In the genomic region with DNA sequence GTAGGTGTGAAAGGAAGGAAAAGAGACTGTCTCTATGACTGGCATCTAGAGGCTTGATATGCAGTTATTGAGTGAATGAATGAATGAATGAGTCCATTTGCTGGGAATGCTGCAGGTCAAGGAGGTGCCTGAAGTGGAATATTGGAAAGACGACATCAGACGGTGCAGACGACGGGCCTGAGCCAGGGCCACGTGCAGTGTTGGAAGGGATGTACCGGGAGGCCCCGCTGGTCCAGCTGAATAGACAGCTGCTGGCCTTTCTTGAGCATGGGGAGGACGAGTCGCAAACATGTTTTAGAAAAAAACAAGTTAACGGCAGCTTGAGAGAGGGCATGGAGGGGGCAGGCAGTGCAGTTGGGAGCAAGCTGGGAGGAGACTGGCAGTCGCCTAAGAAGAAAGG, we compare ENCODE assay signal across 28 cellular contexts.
"Had no signal": no experiment of that assay in that cellular context is flagged by ENCODE, and none has a peak within 500 bp of the region (broad histone marks: within the 10 kb centered on the region; RNA-seq: fewer than 3 reads in every experiment).

No MANE protein-coding gene starts in this region.

- H3K36me3 ChIP-seq: stomach, suprapubic skin, thoracic aorta, thyroid gland, tibial artery, tibial nerve, transverse colon, upper lobe of left lung, upper lobe of right lung, uterus, vagina had no signal

- H3K27ac Mint-ChIP-seq: stimulated activated effector memory CD8-positive, alpha-beta T cell treated with anti-CD3 and anti-CD28 coated beads, Interleukin-12 subunit alpha, Interleukin-12 subunit beta, amount 100 ng/mL, for 72 hours; stimulated activated memory B cell treated with anti-CD40 and anti-IgM and Interleukin-4, amounts not matched to agents 10 μg/mL and 1 μg/mL and 100 μg/mL, for 72 hours; stimulated activated naive B cell treated with anti-CD40 and anti-IgM and Interleukin-4, amounts not matched to agents 10 μg/mL and 1 μg/mL and 100 μg/mL, for 72 hours; stimulated activated naive CD8-positive, alpha-beta T cell treated with anti-CD3 and anti-CD28 coated beads, Interleukin-15, amount 100 ng/mL, for 72 hours; stimulated activated naive CD8-positive, alpha-beta T cell treated with anti-CD3 and anti-CD28 coated beads, Interleukin-15, Interleukin-2, amounts not matched to agents 100 ng/mL and 50 ng/mL, for 24 hours; type B pancreatic cell had no signal

- ATAC-seq: stimulated activated effector memory CD8-positive, alpha-beta T cell treated with anti-CD3 and anti-CD28 coated beads, Interleukin-12 subunit alpha, Interleukin-12 subunit beta, amount 100 ng/mL, for 72 hours; stimulated activated memory B cell treated with anti-CD40 and anti-IgM and Interleukin-4, amounts not matched to agents 10 μg/mL and 1 μg/mL and 100 μg/mL, for 72 hours; stimulated activated naive B cell treated with anti-CD40 and anti-IgM and Interleukin-4, amounts not matched to agents 10 μg/mL and 1 μg/mL and 100 μg/mL, for 72 hours; stimulated activated naive CD8-positive, alpha-beta T cell treated with anti-CD3 and anti-CD28 coated beads, Interleukin-15, amount 100 ng/mL, for 72 hours; stimulated activated naive CD8-positive, alpha-beta T cell treated with anti-CD3 and anti-CD28 coated beads, Interleukin-15, Interleukin-2, amounts not matched to agents 100 U/mL and 50 U/mL, for 24 hours; upper lobe of right lung had no signal

- DNase-seq: stimulated activated CD4-positive, alpha-beta T cell treated with anti-CD3 and anti-CD28 coated beads, Interleukin-2, amount 100 ng/mL, for 48 hours; stimulated activated CD4-positive, alpha-beta T cell treated with anti-CD3 and anti-CD28 coated beads, Interleukin-4, amount 100 ng/mL, for 1 hour; stimulated activated CD4-positive, alpha-beta T cell treated with anti-CD3 and anti-CD28 coated beads, Interleukin-4, amount 100 ng/mL, for 24 hours; stimulated activated CD4-positive, alpha-beta T cell treated with anti-CD3 and anti-CD28 coated beads, Interleukin-4, amount 100 ng/mL, for 4 hours; stimulated activated CD8-positive, alpha-beta memory T cell treated with anti-CD3 and anti-CD28 coated beads, Interleukin-4, amount 100 ng/mL, for 48 hours; stimulated activated naive B cell treated with anti-CD40 and anti-IgM and Interleukin-4, amounts not matched to agents 10 μg/mL and 1 μg/mL and 100 μg/mL, for 72 hours; stimulated activated naive CD4-positive, alpha-beta T cell; stimulated activated naive CD4-positive, alpha-beta T cell treated with Interleukin-2 at 50 U/mL for 16 hours; stimulated activated naive CD8-positive, alpha-beta T cell treated with anti-CD3 and anti-CD28 coated beads, Interleukin-15, amount 100 ng/mL, for 72 hours; stimulated activated naive CD8-positive, alpha-beta T cell treated with anti-CD3 and anti-CD28 coated beads, Interleukin-15, Interleukin-2, amounts not matched to agents 100 U/mL and 50 U/mL, for 24 hours; stomach; substantia nigra; testis; thyroid gland; tibial artery; transverse colon; trophoblast cell; upper lobe of right lung; uterus had no signal

- H3K4me1 Mint-ChIP-seq: stimulated activated effector memory CD8-positive, alpha-beta T cell treated with anti-CD3 and anti-CD28 coated beads, Interleukin-12 subunit alpha, Interleukin-12 subunit beta, amount 100 ng/mL, for 72 hours; stimulated activated memory B cell treated with anti-CD40 and anti-IgM and Interleukin-4, amounts not matched to agents 10 μg/mL and 1 μg/mL and 100 μg/mL, for 72 hours; stimulated activated naive B cell treated with anti-CD40 and anti-IgM and Interleukin-4, amounts not matched to agents 10 μg/mL and 1 μg/mL and 100 μg/mL, for 72 hours; stimulated activated naive CD8-positive, alpha-beta T cell treated with anti-CD3 and anti-CD28 coated beads, Interleukin-15, amount 100 ng/mL, for 72 hours had no signal

- H3K9me3 ChIP-seq: suprapubic skin, testis, thoracic aorta, thyroid gland, tibial artery, tibial nerve, transverse colon, upper lobe of left lung, upper lobe of right lung, uterus, vagina had no signal

- H3K4me3 ChIP-seq: stomach, suprapubic skin, testis, thoracic aorta, thyroid gland, tibial artery, tibial nerve, transverse colon, upper lobe of left lung, upper lobe of right lung, uterus, vagina had no signal

- H3K27me3 ChIP-seq: testis, thyroid gland, tibial nerve, transverse colon, upper lobe of left lung, upper lobe of right lung, uterus, vagina had no signal

- H3K9me3 Mint-ChIP-seq: stimulated activated naive B cell treated with anti-CD40 and anti-IgM and Interleukin-4, amounts not matched to agents 10 μg/mL and 1 μg/mL and 100 μg/mL, for 72 hours; stimulated activated naive CD8-positive, alpha-beta T cell treated with anti-CD3 and anti-CD28 coated beads, Interleukin-15, amount 100 ng/mL, for 72 hours; stimulated activated naive CD8-positive, alpha-beta T cell treated with anti-CD3 and anti-CD28 coated beads, Interleukin-15, Interleukin-2, amounts not matched to agents 100 ng/mL and 50 ng/mL, for 24 hours; type B pancreatic cell had no signal

- H3K27ac ChIP-seq: stomach, suprapubic skin, testis, thoracic aorta, thyroid gland, tibial artery, tibial nerve, transverse colon, upper lobe of left lung, upper lobe of right lung, uterus, vagina had no signal

- H3K27me3 Mint-ChIP-seq: stimulated activated naive CD8-positive, alpha-beta T cell treated with anti-CD3 and anti-CD28 coated beads, Interleukin-15, Interleukin-2, amounts not matched to agents 100 ng/mL and 50 ng/mL, for 24 hours had no signal

- H3K4me3 Mint-ChIP-seq: stimulated activated effector memory CD8-positive, alpha-beta T cell treated with anti-CD3 and anti-CD28 coated beads, Interleukin-12 subunit alpha, Interleukin-12 subunit beta, amount 100 ng/mL, for 72 hours; stimulated activated memory B cell treated with anti-CD40 and anti-IgM and Interleukin-4, amounts not matched to agents 10 μg/mL and 1 μg/mL and 100 μg/mL, for 72 hours; stimulated activated naive B cell treated with anti-CD40 and anti-IgM and Interleukin-4, amounts not matched to agents 10 μg/mL and 1 μg/mL and 100 μg/mL, for 72 hours; stimulated activated naive CD8-positive, alpha-beta T cell treated with anti-CD3 and anti-CD28 coated beads, Interleukin-15, amount 100 ng/mL, for 72 hours; stimulated activated naive CD8-positive, alpha-beta T cell treated with anti-CD3 and anti-CD28 coated beads, Interleukin-15, Interleukin-2, amounts not matched to agents 100 ng/mL and 50 ng/mL, for 24 hours; type B pancreatic cell had no signal

- H3K4me1 ChIP-seq: stomach, suprapubic skin, testis, thyroid gland, tibial artery, tibial nerve, transverse colon, upper lobe of left lung, upper lobe of right lung, uterus, vagina had no signal

- H3K36me3 Mint-ChIP-seq: stimulated activated effector memory CD8-positive, alpha-beta T cell treated with anti-CD3 and anti-CD28 coated beads, Interleukin-12 subunit alpha, Interleukin-12 subunit beta, amount 100 ng/mL, for 72 hours; stimulated activated memory B cell treated with anti-CD40 and anti-IgM and Interleukin-4, amounts not matched to agents 10 μg/mL and 1 μg/mL and 100 μg/mL, for 72 hours; stimulated activated naive B cell treated with anti-CD40 and anti-IgM and Interleukin-4, amounts not matched to agents 10 μg/mL and 1 μg/mL and 100 μg/mL, for 72 hours; type B pancreatic cell had no signal
